Comparison of ENCODE assay signal across 1 cellular context in the genomic region with DNA sequence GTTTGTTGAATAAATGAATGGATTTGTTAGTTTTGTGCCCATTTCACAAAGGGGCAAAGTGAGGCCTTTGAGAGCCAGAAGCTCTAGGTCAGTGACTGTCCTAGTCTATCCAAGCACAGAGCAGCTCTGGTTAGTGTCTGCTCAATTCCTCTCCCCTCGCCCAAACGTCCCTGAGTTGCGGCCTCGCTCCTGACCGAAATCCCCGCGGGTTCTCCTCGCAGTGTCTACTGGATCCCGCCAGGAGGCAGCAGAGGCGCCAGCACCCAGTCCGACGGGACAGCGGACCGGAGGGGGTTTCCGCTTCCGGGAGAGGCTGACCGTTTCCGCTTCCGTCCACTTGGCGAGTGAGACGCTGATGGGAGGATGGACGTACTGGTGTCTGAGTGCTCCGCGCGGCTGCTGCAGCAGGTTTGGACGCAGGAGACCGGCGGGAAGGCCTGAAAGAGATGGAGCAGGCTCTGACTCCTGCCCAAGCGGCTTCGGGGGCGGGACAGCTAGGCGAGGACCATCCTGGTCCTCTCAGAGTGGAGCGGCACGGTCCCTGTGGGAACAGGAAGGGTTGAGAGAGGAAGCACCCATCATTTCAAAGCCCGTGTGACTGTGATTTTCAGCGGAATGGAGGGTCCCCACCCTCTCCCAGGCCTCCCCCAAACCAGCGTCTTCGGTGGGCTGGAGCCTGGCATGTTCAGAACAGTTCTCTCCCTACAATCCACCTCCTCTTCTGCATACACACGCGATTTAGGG.
A peak's percentile ranks its signal among the peaks of the same experiment; 100 is the strongest.
TF ChIP-seq lines count a peak whose summit lies in the region.

Gene RARS1, plus strand, starts transcription at position 336 of the 744 bp plus-strand sequence. Its CDS starts 28 bp downstream, at position 364.

TF ChIP-seq in HepG2, 621 proteins besides CTCF, POLR2A, EP300 and RAD21 (continued from another document and continues in another):
- TF ChIP-seq PREB (CRISPR knock-in tag; IDR thresholded peaks at IDR 0.05) (0 out of 2 replicates have a peak, but pooled peaks have one; percentile 42), TCF7 (IDR thresholded peaks at IDR 0.05; ENCODE audit: low read depth) (no peak), ZC3H13 (CRISPR knock-in tag; IDR thresholded peaks at IDR 0.05) (peak; percentile 84; the same call in 1 of the 2 replicates), PHF8 (CRISPR knock-in tag; IDR thresholded peaks at IDR 0.05) (peak; percentile 98), NCOA2 (CRISPR knock-in tag; IDR thresholded peaks at IDR 0.05) (peak; percentile 21; the same call in 1 of the 2 replicates), ZUFSP (CRISPR knock-in tag; IDR thresholded peaks at IDR 0.05; ENCODE audit: borderline replicate concordance) (no peak), GLMP (CRISPR knock-in tag; IDR thresholded peaks at IDR 0.05; ENCODE audit: borderline replicate concordance) (no peak), PAF1 (CRISPR knock-in tag; IDR thresholded peaks at IDR 0.05) (no peak), ZNF703 (CRISPR knock-in tag; IDR thresholded peaks at IDR 0.05; ENCODE audit: borderline replicate concordance) (no peak), GPN1 (CRISPR knock-in tag; IDR thresholded peaks at IDR 0.05; ENCODE audit: borderline replicate concordance) (no peak), ELF3 (CRISPR knock-in tag; IDR thresholded peaks at IDR 0.05) (peak; percentile 90), NPAS2 (CRISPR knock-in tag; IDR thresholded peaks at IDR 0.05; ENCODE audit: borderline replicate concordance) (no peak), AKAP8 (CRISPR knock-in tag; IDR thresholded peaks at IDR 0.05) (no peak), ZBTB38 (CRISPR knock-in tag; IDR thresholded peaks at IDR 0.05) (peak; percentile 78), ATM (IDR thresholded peaks at IDR 0.05; ENCODE audit: borderline replicate concordance) (no peak), ZNF263 (CRISPR knock-in tag; IDR thresholded peaks at IDR 0.05) (peak; percentile 96), DPF2 (CRISPR knock-in tag; IDR thresholded peaks at IDR 0.05; ENCODE audit: borderline replicate concordance, low read depth) (no peak), FOXA1 (IDR thresholded peaks at IDR 0.05) (no peak), FOXA1 (CRISPR knock-in tag; IDR thresholded peaks at IDR 0.05) (no peak), ZNF773 (CRISPR knock-in tag; IDR thresholded peaks at IDR 0.05; ENCODE audit: borderline replicate concordance) (0 out of 2 replicates have a peak, but pooled peaks have one; percentile 68), ZNF260 (CRISPR knock-in tag; IDR thresholded peaks at IDR 0.05; ENCODE audit: borderline replicate concordance, low read depth) (no peak), HOXA3 (CRISPR knock-in tag; IDR thresholded peaks at IDR 0.05) (peak; percentile 94), CAMTA2 (CRISPR knock-in tag; IDR thresholded peaks at IDR 0.05; ENCODE audit: borderline replicate concordance) (no peak), DNMT1 (CRISPR knock-in tag; IDR thresholded peaks at IDR 0.05) (0 out of 2 replicates have a peak, but pooled peaks have one; percentile 50), DNMT3B (CRISPR knock-in tag; conservative IDR thresholded peaks at IDR 0.05) (peak; percentile 81; the same call in 1 of the 2 replicates), ZNF770 (CRISPR knock-in tag; IDR thresholded peaks at IDR 0.05) (peak; percentile 36; the same call in 1 of the 2 replicates), ZNF766 (CRISPR knock-in tag; IDR thresholded peaks at IDR 0.05; ENCODE audit: borderline replicate concordance) (peak; percentile 61; the same call in 1 of the 2 replicates), BCL6 (CRISPR knock-in tag; IDR thresholded peaks at IDR 0.05) (0 out of 2 replicates have a peak, but pooled peaks have one; percentile 37), ARNT2 (CRISPR knock-in tag; IDR thresholded peaks at IDR 0.05; ENCODE audit: low read depth) (peak; percentile 74; the same call in 1 of the 2 replicates), SAP130 (CRISPR knock-in tag; IDR thresholded peaks at IDR 0.05; ENCODE audit: low read depth) (peak; percentile 94), IKZF4 (CRISPR knock-in tag; IDR thresholded peaks at IDR 0.05; ENCODE audit: borderline replicate concordance, low read depth, not compliant biosample characterization) (peak; percentile 54), SMARCE1 (IDR thresholded peaks at IDR 0.05; ENCODE audit: borderline replicate concordance) (no peak), ZNF605 (CRISPR knock-in tag; IDR thresholded peaks at IDR 0.05) (peak; percentile 85), ZNF615 (CRISPR knock-in tag; IDR thresholded peaks at IDR 0.05; ENCODE audit: borderline replicate concordance) (no peak), MYC (CRISPR knock-in tag; IDR thresholded peaks at IDR 0.05; ENCODE audit: borderline replicate concordance) (peak; percentile 84)
- TF ChIP-seq, protein P1, sequence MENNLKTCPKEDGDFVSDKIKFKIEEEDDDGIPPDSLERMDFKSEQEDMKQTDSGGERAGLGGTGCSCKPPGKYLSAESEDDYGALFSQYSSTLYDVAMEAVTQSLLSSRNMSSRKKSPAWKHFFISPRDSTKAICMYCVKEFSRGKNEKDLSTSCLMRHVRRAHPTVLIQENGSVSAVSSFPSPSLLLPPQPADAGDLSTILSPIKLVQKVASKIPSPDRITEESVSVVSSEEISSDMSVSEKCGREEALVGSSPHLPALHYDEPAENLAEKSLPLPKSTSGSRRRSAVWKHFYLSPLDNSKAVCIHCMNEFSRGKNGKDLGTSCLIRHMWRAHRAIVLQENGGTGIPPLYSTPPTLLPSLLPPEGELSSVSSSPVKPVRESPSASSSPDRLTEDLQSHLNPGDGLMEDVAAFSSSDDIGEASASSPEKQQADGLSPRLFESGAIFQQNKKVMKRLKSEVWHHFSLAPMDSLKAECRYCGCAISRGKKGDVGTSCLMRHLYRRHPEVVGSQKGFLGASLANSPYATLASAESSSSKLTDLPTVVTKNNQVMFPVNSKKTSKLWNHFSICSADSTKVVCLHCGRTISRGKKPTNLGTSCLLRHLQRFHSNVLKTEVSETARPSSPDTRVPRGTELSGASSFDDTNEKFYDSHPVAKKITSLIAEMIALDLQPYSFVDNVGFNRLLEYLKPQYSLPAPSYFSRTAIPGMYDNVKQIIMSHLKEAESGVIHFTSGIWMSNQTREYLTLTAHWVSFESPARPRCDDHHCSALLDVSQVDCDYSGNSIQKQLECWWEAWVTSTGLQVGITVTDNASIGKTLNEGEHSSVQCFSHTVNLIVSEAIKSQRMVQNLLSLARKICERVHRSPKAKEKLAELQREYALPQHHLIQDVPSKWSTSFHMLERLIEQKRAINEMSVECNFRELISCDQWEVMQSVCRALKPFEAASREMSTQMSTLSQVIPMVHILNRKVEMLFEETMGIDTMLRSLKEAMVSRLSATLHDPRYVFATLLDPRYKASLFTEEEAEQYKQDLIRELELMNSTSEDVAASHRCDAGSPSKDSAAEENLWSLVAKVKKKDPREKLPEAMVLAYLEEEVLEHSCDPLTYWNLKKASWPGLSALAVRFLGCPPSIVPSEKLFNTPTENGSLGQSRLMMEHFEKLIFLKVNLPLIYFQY (CRISPR knock-in tag; IDR thresholded peaks at IDR 0.05; ENCODE audit: borderline replicate concordance) = peak; percentile 51; the same call in 1 of the 2 replicates
- TF ChIP-seq, protein P2, sequence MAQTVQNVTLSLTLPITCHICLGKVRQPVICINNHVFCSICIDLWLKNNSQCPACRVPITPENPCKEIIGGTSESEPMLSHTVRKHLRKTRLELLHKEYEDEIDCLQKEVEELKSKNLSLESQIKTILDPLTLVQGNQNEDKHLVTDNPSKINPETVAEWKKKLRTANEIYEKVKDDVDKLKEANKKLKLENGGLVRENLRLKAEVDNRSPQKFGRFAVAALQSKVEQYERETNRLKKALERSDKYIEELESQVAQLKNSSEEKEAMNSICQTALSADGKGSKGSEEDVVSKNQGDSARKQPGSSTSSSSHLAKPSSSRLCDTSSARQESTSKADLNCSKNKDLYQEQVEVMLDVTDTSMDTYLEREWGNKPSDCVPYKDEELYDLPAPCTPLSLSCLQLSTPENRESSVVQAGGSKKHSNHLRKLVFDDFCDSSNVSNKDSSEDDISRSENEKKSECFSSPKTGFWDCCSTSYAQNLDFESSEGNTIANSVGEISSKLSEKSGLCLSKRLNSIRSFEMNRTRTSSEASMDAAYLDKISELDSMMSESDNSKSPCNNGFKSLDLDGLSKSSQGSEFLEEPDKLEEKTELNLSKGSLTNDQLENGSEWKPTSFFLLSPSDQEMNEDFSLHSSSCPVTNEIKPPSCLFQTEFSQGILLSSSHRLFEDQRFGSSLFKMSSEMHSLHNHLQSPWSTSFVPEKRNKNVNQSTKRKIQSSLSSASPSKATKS (CRISPR knock-in tag; IDR thresholded peaks at IDR 0.05) = no peak
- TF ChIP-seq, protein P3, sequence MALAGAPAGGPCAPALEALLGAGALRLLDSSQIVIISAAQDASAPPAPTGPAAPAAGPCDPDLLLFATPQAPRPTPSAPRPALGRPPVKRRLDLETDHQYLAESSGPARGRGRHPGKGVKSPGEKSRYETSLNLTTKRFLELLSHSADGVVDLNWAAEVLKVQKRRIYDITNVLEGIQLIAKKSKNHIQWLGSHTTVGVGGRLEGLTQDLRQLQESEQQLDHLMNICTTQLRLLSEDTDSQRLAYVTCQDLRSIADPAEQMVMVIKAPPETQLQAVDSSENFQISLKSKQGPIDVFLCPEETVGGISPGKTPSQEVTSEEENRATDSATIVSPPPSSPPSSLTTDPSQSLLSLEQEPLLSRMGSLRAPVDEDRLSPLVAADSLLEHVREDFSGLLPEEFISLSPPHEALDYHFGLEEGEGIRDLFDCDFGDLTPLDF (CRISPR knock-in tag; IDR thresholded peaks at IDR 0.05) = no peak
- TF ChIP-seq, protein P4, sequence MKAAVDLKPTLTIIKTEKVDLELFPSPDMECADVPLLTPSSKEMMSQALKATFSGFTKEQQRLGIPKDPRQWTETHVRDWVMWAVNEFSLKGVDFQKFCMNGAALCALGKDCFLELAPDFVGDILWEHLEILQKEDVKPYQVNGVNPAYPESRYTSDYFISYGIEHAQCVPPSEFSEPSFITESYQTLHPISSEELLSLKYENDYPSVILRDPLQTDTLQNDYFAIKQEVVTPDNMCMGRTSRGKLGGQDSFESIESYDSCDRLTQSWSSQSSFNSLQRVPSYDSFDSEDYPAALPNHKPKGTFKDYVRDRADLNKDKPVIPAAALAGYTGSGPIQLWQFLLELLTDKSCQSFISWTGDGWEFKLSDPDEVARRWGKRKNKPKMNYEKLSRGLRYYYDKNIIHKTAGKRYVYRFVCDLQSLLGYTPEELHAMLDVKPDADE (CRISPR knock-in tag; IDR thresholded peaks at IDR 0.05) = 0 out of 2 replicates have a peak, but pooled peaks have one; percentile 53
- TF ChIP-seq, protein P5, sequence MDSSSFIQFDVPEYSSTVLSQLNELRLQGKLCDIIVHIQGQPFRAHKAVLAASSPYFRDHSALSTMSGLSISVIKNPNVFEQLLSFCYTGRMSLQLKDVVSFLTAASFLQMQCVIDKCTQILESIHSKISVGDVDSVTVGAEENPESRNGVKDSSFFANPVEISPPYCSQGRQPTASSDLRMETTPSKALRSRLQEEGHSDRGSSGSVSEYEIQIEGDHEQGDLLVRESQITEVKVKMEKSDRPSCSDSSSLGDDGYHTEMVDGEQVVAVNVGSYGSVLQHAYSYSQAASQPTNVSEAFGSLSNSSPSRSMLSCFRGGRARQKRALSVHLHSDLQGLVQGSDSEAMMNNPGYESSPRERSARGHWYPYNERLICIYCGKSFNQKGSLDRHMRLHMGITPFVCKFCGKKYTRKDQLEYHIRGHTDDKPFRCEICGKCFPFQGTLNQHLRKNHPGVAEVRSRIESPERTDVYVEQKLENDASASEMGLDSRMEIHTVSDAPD (CRISPR knock-in tag; IDR thresholded peaks at IDR 0.05) = no peak
- TF ChIP-seq, protein P6, sequence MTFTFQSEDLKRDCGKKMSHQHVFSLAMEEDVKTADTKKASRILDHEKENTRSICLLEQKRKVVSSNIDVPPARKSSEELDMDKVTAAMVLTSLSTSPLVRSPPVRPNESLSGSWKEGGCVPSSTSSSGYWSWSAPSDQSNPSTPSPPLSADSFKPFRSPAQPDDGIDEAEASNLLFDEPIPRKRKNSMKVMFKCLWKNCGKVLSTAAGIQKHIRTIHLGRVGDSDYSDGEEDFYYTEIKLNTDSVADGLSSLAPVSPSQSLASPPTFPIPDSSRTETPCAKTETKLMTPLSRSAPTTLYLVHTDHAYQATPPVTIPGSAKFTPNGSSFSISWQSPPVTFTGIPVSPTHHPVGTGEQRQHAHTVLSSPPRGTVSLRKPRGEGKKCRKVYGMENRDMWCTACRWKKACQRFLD (CRISPR knock-in tag; IDR thresholded peaks at IDR 0.05; ENCODE audit: borderline replicate concordance) = no peak; the same call in 1 of the 2 replicates
